ENCODE assay signal across 8 cellular contexts in the genomic region with DNA sequence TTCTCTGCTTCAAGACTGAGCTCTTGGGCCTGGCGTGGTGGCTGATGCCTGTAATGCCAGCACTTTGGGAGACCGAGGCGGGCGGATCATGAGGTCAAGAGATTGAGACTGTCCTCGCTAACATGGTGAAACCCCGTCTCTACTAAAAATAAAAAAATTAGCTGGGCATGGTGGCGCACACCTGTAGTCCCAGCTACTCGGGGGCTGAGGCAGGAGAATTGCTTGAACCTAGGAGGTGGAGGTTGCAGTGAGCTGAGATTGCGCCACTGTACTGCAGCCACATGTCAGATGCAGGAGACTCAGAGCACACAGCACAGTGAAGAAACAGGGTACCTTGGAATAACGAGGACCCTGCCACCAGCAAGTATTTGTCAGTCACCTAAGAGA. TPM values are rescaled to one million over a fixed set of nuclear protein-coding genes. Genes with fewer than 3 reads are reported as not detected.
DNase-seq lines count a peak whose midpoint lies in the region; ATAC-seq and TF ChIP-seq lines count a peak whose summit lies in the region.
"Not testable (repeated sequence)": the region's sequence is repeated elsewhere in the genome, so short reads cannot be mapped to it uniquely, and the experiment has no call there.

No MANE protein-coding gene starts in this region.

- H3K4me3 ChIP-seq in CD8-positive, alpha-beta T cell (ENCODE audit: low read depth, low read length); RWPE2 (ENCODE audit: severe bottlenecking); transverse colon: not testable (repeated sequence)
- peak overlapping the region in 7 of 12 donors; percentile 4 to 38 (median 28) for H3K4me3 ChIP-seq in heart left ventricle
- H3K4me3 ChIP-seq in mucosa of rectum (ENCODE audit: low read length in 2 of 2), result peak overlapping the region in 1 of 2 donors; percentile 26
- peak overlapping the region; percentile 31 for H3K4me3 ChIP-seq in skeletal muscle satellite cell (ENCODE audit: low read length)

- CTCF ChIA-PET in CD8-positive, alpha-beta T cell (lab: Charles Lee), result interaction anchor here (1.3 to 2.7 kb wide), 4 partner anchors 21 to 32 kb away, joined by 3 to 13 read pairs (median 3); a partner anchor contains a TSS

- H3K36me3 ChIP-seq in CD8-positive, alpha-beta T cell (ENCODE audit: insufficient read depth, low read length), result peaks cover 30% of the 10 kb centered on the region
- H3K36me3 ChIP-seq in RWPE2 (ENCODE audit: low read depth) (peaks cover 86% of the 10 kb centered on the region), heart left ventricle (peaks cover 0 to 62% (median 36%) of the 10 kb centered on the region in 9 donors), mucosa of rectum (ENCODE audit: control insufficient read depth in 2 of 2, insufficient read depth in 2 of 2, low read length in 2 of 2) (peaks cover 19 to 41% of the 10 kb centered on the region in 2 donors), skeletal muscle satellite cell (ENCODE audit: insufficient read depth, low read length) (peaks cover 42% of the 10 kb centered on the region), transverse colon (peaks cover 0 to 21% (median 10%) of the 10 kb centered on the region in 4 donors)

- peaks cover 64% of the 10 kb centered on the region for H3K36me3 Mint-ChIP-seq in CD8-positive, alpha-beta T cell
- peaks cover 72% of the 10 kb centered on the region for H3K36me3 Mint-ChIP-seq in activated T-helper 2 cell treated with anti-CD3 and anti-CD28 coated beads, Interferon-gamma antibody, Interleukin-2, Interleukin-4, amounts not matched to agents 10 μg/mL and 5 μg/mL and 100 μg/mL, durations not matched to agents 14 hours and 24 hours and 36 hours (ENCODE audit: low read depth)
- peaks cover 17% of the 10 kb centered on the region for H3K36me3 Mint-ChIP-seq in chondrocyte (ENCODE audit: low read depth)

- TF ChIP-seq EP300 in transverse colon (IDR thresholded peaks at IDR 0.05; ENCODE audit: low read depth), result not testable (repeated sequence)

- not testable (repeated sequence) for H3K9ac ChIP-seq in mucosa of rectum (ENCODE audit: low read depth in 1 of 2, low read length in 2 of 2)
- peak overlapping the region; percentile 63 for H3K9ac ChIP-seq in skeletal muscle satellite cell (ENCODE audit: low read depth, low read length)

- TF ChIP-seq POLR2A in heart left ventricle (IDR thresholded peaks at IDR 0.05); transverse colon (IDR thresholded peaks at IDR 0.05): not testable (repeated sequence)

- ATAC-seq in CD8-positive, alpha-beta T cell, result peak; percentile 4
- ATAC-seq in RWPE2 (ENCODE audit: low read depth), result peak; percentile 2; the same call in 1 of the 3 replicates
- ATAC-seq in heart left ventricle, result not testable (repeated sequence)

- H3K27me3 ChIP-seq in CD8-positive, alpha-beta T cell (ENCODE audit: insufficient read depth, low read length); RWPE2 (ENCODE audit: insufficient read depth, poor library complexity, severe bottlenecking); heart left ventricle; mucosa of rectum (ENCODE audit: control insufficient read depth in 2 of 2, insufficient read depth in 2 of 2, low read length in 2 of 2); skeletal muscle satellite cell (ENCODE audit: control insufficient read depth, insufficient read depth, low read length); transverse colon: not testable (repeated sequence)

- 86 to 93% (median 88%) methylated on average over 10 of the region's 10 CpGs for WGBS in heart left ventricle, 4 donors
- WGBS in transverse colon (ENCODE audit: low coverage in 1 of 2), 2 donors, result 91 to 98% methylated on average over 6 to 10 of the region's 10 CpGs

- H3K9me3 ChIP-seq in CD8-positive, alpha-beta T cell (ENCODE audit: low read length); RWPE2 (ENCODE audit: severe bottlenecking); heart left ventricle; mucosa of rectum (ENCODE audit: control insufficient read depth in 2 of 2, low read length in 2 of 2); skeletal muscle satellite cell (replicated peaks; ENCODE audit: low read length); transverse colon: not testable (repeated sequence)

- H3K4me1 Mint-ChIP-seq in CD8-positive, alpha-beta T cell (ENCODE audit: low read depth), result peaks cover 41% of the 10 kb centered on the region
- peaks cover 31% of the 10 kb centered on the region for H3K4me1 Mint-ChIP-seq in activated T-helper 2 cell treated with anti-CD3 and anti-CD28 coated beads, Interferon-gamma antibody, Interleukin-2, Interleukin-4, amounts not matched to agents 10 μg/mL and 5 μg/mL and 100 μg/mL, durations not matched to agents 14 hours and 24 hours and 36 hours (ENCODE audit: low read depth)
- peaks cover 22% of the 10 kb centered on the region for H3K4me1 Mint-ChIP-seq in chondrocyte (ENCODE audit: low read depth)

- H3K27ac ChIP-seq in CD8-positive, alpha-beta T cell (ENCODE audit: low read depth, low read length), result peak overlapping the region; percentile 87
- H3K27ac ChIP-seq in RWPE2 (ENCODE audit: poor library complexity, severe bottlenecking), result peak overlapping the region; percentile 92
- peak overlapping the region; percentile 72 to 97 (median 88) for H3K27ac ChIP-seq in heart left ventricle
- peak overlapping the region; percentile 79 to 83 for H3K27ac ChIP-seq in mucosa of rectum (ENCODE audit: low read depth in 2 of 2, low read length in 2 of 2)
- H3K27ac ChIP-seq in transverse colon, result peak overlapping the region; percentile 84 to 92 (median 88)

- H3K27me3 Mint-ChIP-seq in CD8-positive, alpha-beta T cell (ENCODE audit: low read depth); activated T-helper 2 cell treated with anti-CD3 and anti-CD28 coated beads, Interferon-gamma antibody, Interleukin-2, Interleukin-4, amounts not matched to agents 10 μg/mL and 5 μg/mL and 100 μg/mL, durations not matched to agents 14 hours and 24 hours and 36 hours (ENCODE audit: low read depth); chondrocyte (ENCODE audit: low read depth): not testable (repeated sequence)

- not testable (repeated sequence) for TF ChIP-seq CTCF in CD8-positive, alpha-beta T cell (IDR thresholded peaks at IDR 0.05); RWPE2 (IDR thresholded peaks at IDR 0.05; ENCODE audit: poor library complexity, severe bottlenecking); chondrocyte (IDR thresholded peaks at IDR 0.05); heart left ventricle (IDR thresholded peaks at IDR 0.05); transverse colon (IDR thresholded peaks at IDR 0.05)

- in situ Hi-C loops in transverse colon (cut with MboI; ENCODE audit: low pct_ligation_motif_present in 1 of 4, low pct_unique_long_range_greater_than_20kb in 1 of 4, low sequenced_read_pairs in 3 of 4), result not testable (repeated sequence)

- H3K27ac Mint-ChIP-seq in CD8-positive, alpha-beta T cell, result peak overlapping the region; percentile 92
- H3K27ac Mint-ChIP-seq in activated T-helper 2 cell treated with anti-CD3 and anti-CD28 coated beads, Interferon-gamma antibody, Interleukin-2, Interleukin-4, amounts not matched to agents 10 μg/mL and 5 μg/mL and 100 μg/mL, durations not matched to agents 14 hours and 24 hours and 36 hours, result peak overlapping the region; percentile 92
- H3K27ac Mint-ChIP-seq in chondrocyte (ENCODE audit: unreplicated experiment), result peak overlapping the region; percentile 96

- intact Hi-C loops in CD8-positive, alpha-beta T cell (cut with DNase I, micrococcal nuclease), result loop anchor here (2.0 kb wide), 2 partner anchors 21 to 29 kb away; a partner anchor contains a TSS
- intact Hi-C loops in activated T-helper 2 cell treated with anti-CD3 and anti-CD28 coated beads, Interferon-gamma antibody, Interleukin-2, Interleukin-4, amounts not matched to agents 10 μg/mL and 5 μg/mL and 100 μg/mL, durations not matched to agents 14 hours and 24 hours and 36 hours (cut with micrococcal nuclease), result loop anchor here (2.0 kb wide), 1 partner anchor 21 kb away; a partner anchor contains a TSS
- intact Hi-C loops in heart left ventricle (cut with DNase I), result loop anchor here in 3 of 10 donors (2.0 kb wide), 2 partner anchors 21 to 29 kb away; a partner anchor contains a TSS
- intact Hi-C loops in transverse colon (cut with DNase I; ENCODE audit: low total_unique reads), result not testable (repeated sequence)

- H3K9me3 Mint-ChIP-seq in CD8-positive, alpha-beta T cell; activated T-helper 2 cell treated with anti-CD3 and anti-CD28 coated beads, Interferon-gamma antibody, Interleukin-2, Interleukin-4, amounts not matched to agents 10 μg/mL and 5 μg/mL and 100 μg/mL, durations not matched to agents 14 hours and 24 hours and 36 hours; chondrocyte (ENCODE audit: low read depth): not testable (repeated sequence)

- DNase-seq in CD8-positive, alpha-beta T cell; RWPE2 (ENCODE audit: low spot score); activated T-helper 2 cell treated with anti-CD3 and anti-CD28 coated beads, Interferon-gamma antibody, Interleukin-2, Interleukin-4, amounts not matched to agents 10 μg/mL and 5 μg/mL and 100 μg/mL, durations not matched to agents 14 hours and 24 hours and 36 hours (ENCODE audit: low spot score); chondrocyte (ENCODE audit: low spot score); heart left ventricle; transverse colon: not testable (repeated sequence)

- peak overlapping the region; percentile 68 for H3K4me2 ChIP-seq in skeletal muscle satellite cell (ENCODE audit: low read length)

- peak overlapping the region; percentile 66 for H3K4me3 Mint-ChIP-seq in CD8-positive, alpha-beta T cell
- not testable (repeated sequence) for H3K4me3 Mint-ChIP-seq in activated T-helper 2 cell treated with anti-CD3 and anti-CD28 coated beads, Interferon-gamma antibody, Interleukin-2, Interleukin-4, amounts not matched to agents 10 μg/mL and 5 μg/mL and 100 μg/mL, durations not matched to agents 14 hours and 24 hours and 36 hours (ENCODE audit: low read depth); chondrocyte (ENCODE audit: unreplicated experiment)

- POLR2A ChIA-PET in CD8-positive, alpha-beta T cell (lab: Charles Lee), result interaction anchor here (2.0 to 3.9 kb wide), 4 partner anchors 14 to 217 kb away, joined by 6 to 27 read pairs (median 9); a partner anchor contains a TSS

- peaks cover 36% of the 10 kb centered on the region for H3K4me1 ChIP-seq in CD8-positive, alpha-beta T cell (ENCODE audit: insufficient read depth, low read length)
- H3K4me1 ChIP-seq in RWPE2 (ENCODE audit: insufficient read depth, poor library complexity, severe bottlenecking) (peaks cover 31% of the 10 kb centered on the region), heart left ventricle (peaks cover 0 to 38% (median 18%) of the 10 kb centered on the region in 12 donors), mucosa of rectum (ENCODE audit: control insufficient read depth in 2 of 2, insufficient read depth in 2 of 2, low read length in 2 of 2) (peaks cover 13 to 17% of the 10 kb centered on the region in 2 donors), skeletal muscle satellite cell (ENCODE audit: control insufficient read depth, insufficient read depth, low read length) (peaks cover 24% of the 10 kb centered on the region), transverse colon (peaks cover 10 to 23% (median 17%) of the 10 kb centered on the region in 4 donors)

RNA-seq across cellular contexts. Expression of a gene that starts 22.1 kb away (rescaled TPM):
- 100 to 1,000 TPM; 113 to 119 TPM for total RNA-seq in CD8-positive, alpha-beta T cell
- 88.8 and 97.7 TPM in 2 replicates for total RNA-seq in activated T-helper 2 cell treated with anti-CD3 and anti-CD28 coated beads, Interferon-gamma antibody, Interleukin-2, Interleukin-4, amounts not matched to agents 10 μg/mL and 5 μg/mL and 100 μg/mL, durations not matched to agents 14 hours and 24 hours and 36 hours
- total RNA-seq in chondrocyte, result 29.3 to 32.9 TPM (median 32.3 TPM) in 3 replicates
- 10 to 100 TPM; 13.6 to 32.3 (median 20.4) TPM for total RNA-seq in heart left ventricle
- 10 to 100 TPM in 1 of 2 donors, 1 to 10 TPM in 1; 5.9 to 17.3 TPM for polyA plus RNA-seq in heart left ventricle
- total RNA-seq in skeletal muscle satellite cell (2012; rRNA removed), result 24.9 and 31.4 TPM in 2 replicates
- 10 to 100 TPM; 21.0 to 47.6 (median 36.3) TPM for total RNA-seq in transverse colon

RNA-seq across cellular contexts. Expression of a gene that starts 29.2 kb away (rescaled TPM):
- total RNA-seq in CD8-positive, alpha-beta T cell, result 100 to 1,000 TPM; 169 to 176 TPM
- total RNA-seq in activated T-helper 2 cell treated with anti-CD3 and anti-CD28 coated beads, Interferon-gamma antibody, Interleukin-2, Interleukin-4, amounts not matched to agents 10 μg/mL and 5 μg/mL and 100 μg/mL, durations not matched to agents 14 hours and 24 hours and 36 hours, result 49.9 and 56.4 TPM in 2 replicates
- total RNA-seq in chondrocyte (50.8 to 61.5 TPM (median 54.4 TPM) in 3 replicates), heart left ventricle (10 to 100 TPM; 24.1 to 61.3 (median 43.1) TPM), transverse colon (10 to 100 TPM; 32.0 to 52.6 (median 41.1) TPM)
- polyA plus RNA-seq in heart left ventricle, result 10 to 100 TPM; 11.4 to 17.5 TPM
- 7.6 and 9.4 TPM in 2 replicates for total RNA-seq in skeletal muscle satellite cell (2012; rRNA removed)
